ENCODE assay signal across 15 cellular contexts in genomic region chr13:73300718-73301425, GRCh38.
"Had no signal": no experiment of that assay in that cellular context is flagged by ENCODE, and none has a peak within 500 bp of the region (broad histone marks: within the 10 kb centered on the region; RNA-seq: fewer than 3 reads in every experiment).

No MANE protein-coding gene starts in this region.

- H3K9me3 ChIP-seq: colonic mucosa, left ventricle myocardium inferior, ovary had no signal

- ATAC-seq: activated CD8-positive, alpha-beta T cell treated with anti-CD3 and anti-CD28 coated beads for 36 hours; activated T-cell treated with anti-CD3 and anti-CD28 coated beads, Interleukin-2, amount 50 U/mL, for 72 hours had no signal

- H3K4me3 Mint-ChIP-seq: activated CD8-positive, alpha-beta T cell treated with anti-CD3 and anti-CD28 coated beads for 36 hours; activated naive CD8-positive, alpha-beta T cell treated with anti-CD3 and anti-CD28 coated beads, Interleukin-2, amount 10 ng/mL, durations not matched to agents 7 days and 5 days; activated T-cell treated with anti-CD3 and anti-CD28 coated beads, Interleukin-2, amount 50 U/mL, for 72 hours; neural progenitor cell had no signal

- DNase-seq: activated CD8-positive, alpha-beta memory T cell treated with anti-CD3 and anti-CD28 coated beads, Interleukin-2, amount 50 U/mL, for 4 hours; activated CD8-positive, alpha-beta T cell treated with anti-CD3 and anti-CD28 coated beads for 36 hours; activated naive CD8-positive, alpha-beta T cell treated with anti-CD3 and anti-CD28 coated beads, Interleukin-2, amount 10 ng/mL, durations not matched to agents 7 days and 5 days; activated T-cell treated with anti-CD3 and anti-CD28 coated beads, Interleukin-2, amount 50 U/mL, for 72 hours; aorta; colonic mucosa; effector CD4-positive, alpha-beta T cell; hippocampal formation; left ventricle myocardium inferior; ovary; retina; T-helper 9 cell had no signal

- H3K4me1 Mint-ChIP-seq: neural progenitor cell had no signal

- H3K27me3 ChIP-seq: colonic mucosa, neural progenitor cell, ovary had no signal

- H3K4me1 ChIP-seq: colonic mucosa, left ventricle myocardium inferior, neural progenitor cell had no signal

- FAIRE-seq: urothelium cell line had no signal

- H3K9me3 Mint-ChIP-seq: activated CD8-positive, alpha-beta T cell treated with anti-CD3 and anti-CD28 coated beads for 36 hours; activated naive CD8-positive, alpha-beta T cell treated with anti-CD3 and anti-CD28 coated beads, Interleukin-2, amount 10 ng/mL, durations not matched to agents 7 days and 5 days; activated T-cell treated with anti-CD3 and anti-CD28 coated beads, Interleukin-2, amount 50 U/mL, for 72 hours; neural progenitor cell had no signal

- H3K36me3 ChIP-seq: colonic mucosa, left ventricle myocardium inferior, neural progenitor cell, ovary had no signal

- H3K36me3 Mint-ChIP-seq: activated naive CD8-positive, alpha-beta T cell treated with anti-CD3 and anti-CD28 coated beads, Interleukin-2, amount 10 ng/mL, durations not matched to agents 7 days and 5 days; neural progenitor cell had no signal

- H3K27me3 Mint-ChIP-seq: activated CD8-positive, alpha-beta T cell treated with anti-CD3 and anti-CD28 coated beads for 36 hours had no signal

- H3K4me3 ChIP-seq: colonic mucosa, left ventricle myocardium inferior, neural progenitor cell, ovary, smooth muscle cell had no signal

- H3K27ac Mint-ChIP-seq: activated CD8-positive, alpha-beta T cell treated with anti-CD3 and anti-CD28 coated beads for 36 hours; activated naive CD8-positive, alpha-beta T cell treated with anti-CD3 and anti-CD28 coated beads, Interleukin-2, amount 10 ng/mL, durations not matched to agents 7 days and 5 days; activated T-cell treated with anti-CD3 and anti-CD28 coated beads, Interleukin-2, amount 50 U/mL, for 72 hours; neural progenitor cell had no signal

- H3K27ac ChIP-seq: colonic mucosa, left ventricle myocardium inferior, neural progenitor cell, ovary had no signal

- H3K9ac ChIP-seq: neural progenitor cell had no signal
